Comparison of ENCODE assay signal across 34 cellular contexts in the genomic region with DNA sequence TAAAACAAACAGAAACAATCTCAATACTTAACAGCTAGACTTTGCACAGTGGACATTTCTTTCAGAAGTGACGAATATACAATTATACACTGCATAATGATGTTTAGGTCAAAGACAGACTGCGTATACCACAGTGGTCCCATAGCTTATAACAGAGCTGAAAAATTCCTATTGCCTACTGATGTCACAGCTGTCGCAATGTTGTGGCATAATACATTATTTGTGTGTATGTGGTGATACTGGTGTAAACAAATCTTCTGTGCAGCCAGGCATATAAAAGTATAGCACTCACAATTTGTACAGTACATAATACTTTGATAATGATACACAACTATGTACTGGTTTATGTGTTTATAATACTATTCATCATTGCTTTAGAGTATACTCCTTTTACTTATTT.
DNase-seq lines count a peak whose midpoint lies in the region; ATAC-seq and TF ChIP-seq lines count a peak whose summit lies in the region.
"Had no signal": no experiment of that assay in that cellular context is flagged by ENCODE, and none has a peak within 500 bp of the region (broad histone marks: within the 10 kb centered on the region; RNA-seq: fewer than 3 reads in every experiment).

No MANE protein-coding gene starts in this region.

- H4K20me1 ChIP-seq in IMR-90 (ENCODE audit: insufficient read depth, low read length) = no peaks in the 10 kb centered on the region
- no peaks in the 10 kb centered on the region for H4K20me1 ChIP-seq in osteoblast (ENCODE audit: insufficient read depth, low read length)
- H4K20me1 ChIP-seq: BLaER1; BLaER1 treated with 17β-estradiol and CSF1 and Interleukin-3, amounts not matched to agents 10 nM and 100 nM had no signal

- H2BK5ac ChIP-seq in IMR-90 (ENCODE audit: low read depth, low read length, poor library complexity, severe bottlenecking) = peak overlapping the region; percentile 47

- H2AK5ac ChIP-seq in IMR-90 (ENCODE audit: low read depth, low read length) = no peak overlapping the region

- no peaks in the 10 kb centered on the region for H3K79me1 ChIP-seq in IMR-90 (ENCODE audit: low read depth in 1 of 2, low read length in 2 of 2)

- H2AFZ ChIP-seq in IMR-90 (replicated peaks; ENCODE audit: low read length, poor library complexity) = no peak overlapping the region
- peak overlapping the region; percentile 21 for H2AFZ ChIP-seq in osteoblast (ENCODE audit: low read length)

- H3K9me1 ChIP-seq in IMR-90 (ENCODE audit: insufficient read depth, low read length) = no peaks in the 10 kb centered on the region; the same call in 1 of the 2 replicates

- no peak overlapping the region for H3K4me2 ChIP-seq in IMR-90 (ENCODE audit: low read depth, low read length)
- H3K4me2 ChIP-seq in osteoblast (ENCODE audit: insufficient read depth, low read length) = no peak overlapping the region
- H3K4me2 ChIP-seq: A549; BLaER1; BLaER1 treated with 17β-estradiol and CSF1 and Interleukin-3, amounts not matched to agents 10 nM and 100 nM had no signal

- 100% methylated on average over 1 of the region's 3 CpGs; no CpG with 5 or more reads in 1 of the 2 experiments for WGBS in IMR-90 (ENCODE audit: extremely low coverage in 2 of 2, insufficient read length in 1 of 2), 2 experiments

- H3K4ac ChIP-seq in IMR-90 (ENCODE audit: low read depth, low read length) = no peak overlapping the region

- H2BK20ac ChIP-seq in IMR-90 (ENCODE audit: low read depth, low read length) = peak overlapping the region; percentile 35; the same call in 1 of the 2 replicates

- no peaks in the 10 kb centered on the region for H3K9me3 ChIP-seq in IMR-90 (ENCODE audit: control insufficient read depth, insufficient read depth, low read length)
- no peaks in the 10 kb centered on the region for H3K9me3 ChIP-seq in osteoblast (ENCODE audit: low read depth, low read length)
- H3K9me3 ChIP-seq: A549, BE2C, Caco-2 had no signal

- no peak overlapping the region for H3K23ac ChIP-seq in IMR-90 (ENCODE audit: low read depth, low read length)

- H3K27ac ChIP-seq in IMR-90 (ENCODE audit: insufficient read depth, low read length) = no peak overlapping the region
- H3K27ac ChIP-seq in osteoblast (ENCODE audit: low read depth, low read length) = no peak overlapping the region
- H3K27ac ChIP-seq: 22Rv1; A549; BLaER1; BLaER1 treated with 17β-estradiol and CSF1 and Interleukin-3, amounts not matched to agents 10 nM and 100 nM; C4-2B had no signal

- H2BK120ac ChIP-seq in IMR-90 (ENCODE audit: low read depth, low read length) = peak overlapping the region; percentile 53; the same call in 1 of the 2 replicates

- H4K5ac ChIP-seq in IMR-90 (ENCODE audit: low read depth, low read length) = no peak overlapping the region

- peak overlapping the region; percentile 80; the same call in 1 of the 2 replicates for H3K18ac ChIP-seq in IMR-90 (ENCODE audit: low read depth, low read length)

- H3K4me3 Mint-ChIP-seq in stimulated activated effector memory CD8-positive, alpha-beta T cell treated with anti-CD3 and anti-CD28 coated beads, Interleukin-12 subunit alpha, Interleukin-12 subunit beta, amount 100 ng/mL, for 72 hours = no peak overlapping the region
- H3K4me3 Mint-ChIP-seq: B cell; CD14-positive monocyte; CD4-positive, alpha-beta memory T cell; CD4-positive, alpha-beta T cell; CD4-positive, CD25-positive, alpha-beta regulatory T cell; CD8-positive, alpha-beta memory T cell; CD8-positive, alpha-beta T cell had no signal

- TF ChIP-seq CTCF in IMR-90 (conservative IDR thresholded peaks at IDR 0.05; ENCODE audit: low read depth, low read length) = no peak
- no peak for TF ChIP-seq CTCF in osteoblast (IDR thresholded peaks at IDR 0.05; ENCODE audit: extremely low read depth, low read depth, low read length)

- TF ChIP-seq RAD21 in IMR-90 (IDR thresholded peaks at IDR 0.05; ENCODE audit: low read length) = no peak

- no peak overlapping the region for H4K91ac ChIP-seq in IMR-90 (ENCODE audit: insufficient read depth, low read depth, low read length)

- H3K36me3 ChIP-seq in IMR-90 (ENCODE audit: control insufficient read depth, insufficient read depth, low read length) = no peaks in the 10 kb centered on the region
- no peaks in the 10 kb centered on the region for H3K36me3 ChIP-seq in osteoblast (ENCODE audit: insufficient read depth, low read length)
- H3K36me3 ChIP-seq: BE2C; BLaER1; BLaER1 treated with 17β-estradiol and CSF1 and Interleukin-3, amounts not matched to agents 10 nM and 100 nM had no signal

- peaks cover 3% of the 10 kb centered on the region for H3K9me3 Mint-ChIP-seq in stimulated activated effector memory CD8-positive, alpha-beta T cell treated with anti-CD3 and anti-CD28 coated beads, Interleukin-12 subunit alpha, Interleukin-12 subunit beta, amount 100 ng/mL, for 72 hours

- ATAC-seq in IMR-90 (ENCODE audit: low read depth) (no peak; the same call in 1 of the 2 replicates), esophagus mucosa (no peak)
- ATAC-seq in stimulated activated effector memory CD8-positive, alpha-beta T cell treated with anti-CD3 and anti-CD28 coated beads, Interleukin-12 subunit alpha, Interleukin-12 subunit beta, amount 100 ng/mL, for 72 hours = no peak
- ATAC-seq: A549; CD8-positive, alpha-beta T cell had no signal

- H3K4me3 ChIP-seq in IMR-90 (ENCODE audit: insufficient read depth, low read depth, low read length) (no peak overlapping the region), osteoblast (ENCODE audit: insufficient read depth, low read length) (no peak overlapping the region)
- H3K4me3 ChIP-seq: A549; BLaER1; BLaER1 treated with 17β-estradiol and CSF1 and Interleukin-3, amounts not matched to agents 10 nM and 100 nM had no signal

- CTCF ChIA-PET in IMR-90 (lab: Yijun Ruan, JAX) = interaction anchor here (1.1 to 1.4 kb wide), 2 partner anchors 116 to 202 kb away, joined by 3 read pairs; a partner anchor contains a TSS

- H2BK15ac ChIP-seq in IMR-90 (ENCODE audit: low read depth, low read length) = no peak overlapping the region

- no peaks in the 10 kb centered on the region for H3K4me1 Mint-ChIP-seq in stimulated activated effector memory CD8-positive, alpha-beta T cell treated with anti-CD3 and anti-CD28 coated beads, Interleukin-12 subunit alpha, Interleukin-12 subunit beta, amount 100 ng/mL, for 72 hours
- H3K4me1 Mint-ChIP-seq: B cell; CD14-positive monocyte; CD4-positive, alpha-beta memory T cell; CD4-positive, CD25-positive, alpha-beta regulatory T cell; CD8-positive, alpha-beta memory T cell had no signal

- H3K27ac Mint-ChIP-seq in stimulated activated effector memory CD8-positive, alpha-beta T cell treated with anti-CD3 and anti-CD28 coated beads, Interleukin-12 subunit alpha, Interleukin-12 subunit beta, amount 100 ng/mL, for 72 hours = no peak overlapping the region
- H3K27ac Mint-ChIP-seq: B cell; CD14-positive monocyte; CD4-positive, alpha-beta memory T cell; CD4-positive, alpha-beta T cell; CD4-positive, CD25-positive, alpha-beta regulatory T cell; CD8-positive, alpha-beta memory T cell; CD8-positive, alpha-beta T cell had no signal

- BruUV-seq in IMR-90 (replicated peaks; lab: Mats Ljungman, UMichigan) = no TSS peak

- DNase-seq in H4 (ENCODE audit: low spot score) (peak; percentile 7), IMR-90 (no peak), fibroblast of peridontal ligament (ENCODE audit: extremely low read depth) (peak; percentile 52), osteoblast (ENCODE audit: insufficient read length, low spot score, missing footprints) (no peak), GM03348 (ENCODE audit: low spot score) (no peak), NCI-H524 (lab: John Stamatoyannopoulos, UW) (no peak)
- DNase-seq in stimulated activated effector memory CD8-positive, alpha-beta T cell treated with anti-CD3 and anti-CD28 coated beads, Interleukin-12 subunit alpha, Interleukin-12 subunit beta, amount 100 ng/mL, for 72 hours (ENCODE audit: low spot score in 2 of 2) = no peak
- DNase-seq: 8988T; ACHN; AML-193; BE2C; C1 segment of cervical spinal cord; Caco-2; Calu3; CD4-positive, alpha-beta memory T cell; CD4-positive, alpha-beta T cell; CD4-positive, CD25-positive, alpha-beta regulatory T cell; CD8-positive, alpha-beta memory T cell; CD8-positive, alpha-beta T cell; COR-L47; DMS 273 treated with DMSO at 0.1 percent for 48 hours; DMS153; DMS53; DMS79; DMS79 treated with DMSO at 0.1 percent for 48 hours; DND-41 had no signal

- no peak for TF ChIP-seq POLR2A in IMR-90 (IDR thresholded peaks at IDR 0.05; ENCODE audit: low read depth, low read length)

- H3K4me1 ChIP-seq in IMR-90 (ENCODE audit: control insufficient read depth, insufficient read depth, low read length) (peaks cover 12% of the 10 kb centered on the region), osteoblast (ENCODE audit: insufficient read depth, low read length) (no peaks in the 10 kb centered on the region)
- H3K4me1 ChIP-seq: A549; BE2C; BLaER1; BLaER1 treated with 17β-estradiol and CSF1 and Interleukin-3, amounts not matched to agents 10 nM and 100 nM; Caco-2 had no signal

- H3K79me2 ChIP-seq in osteoblast (ENCODE audit: insufficient read depth, low read length) = no peaks in the 10 kb centered on the region

- 0 out of 2 replicates have a peak overlapping the region, but pooled peaks have one; percentile 9 for H3K14ac ChIP-seq in IMR-90 (replicated peaks; ENCODE audit: low read depth, low read length)

- no peaks in the 10 kb centered on the region for H3K27me3 ChIP-seq in IMR-90 (ENCODE audit: control insufficient read depth, insufficient read depth, low read length)
- H3K27me3 ChIP-seq in osteoblast (ENCODE audit: insufficient read depth, low read length) = no peaks in the 10 kb centered on the region
- H3K27me3 ChIP-seq: BE2C; BLaER1; BLaER1 treated with 17β-estradiol and CSF1 and Interleukin-3, amounts not matched to agents 10 nM and 100 nM had no signal

- no peak overlapping the region for H3K9ac ChIP-seq in IMR-90 (ENCODE audit: low read depth, low read length)
- H3K9ac ChIP-seq: BLaER1; BLaER1 treated with 17β-estradiol and CSF1 and Interleukin-3, amounts not matched to agents 10 nM and 100 nM had no signal

- H3K56ac ChIP-seq in IMR-90 (ENCODE audit: extremely low read depth, insufficient read depth, low read length) = no peak overlapping the region

- H4K8ac ChIP-seq in IMR-90 (ENCODE audit: low read depth in 2 of 2, low read length in 2 of 2) = no peak overlapping the region

- in situ Hi-C loops in IMR-90 (cut with MboI; ENCODE audit: low sequenced_read_pairs) = no loop called here

- intact Hi-C loops in IMR-90 (cut with micrococcal nuclease) = loop anchor here (10.0 kb wide), 1 partner anchor 312 kb away; no protein-coding TSS in a partner anchor

- POLR2A ChIA-PET in IMR-90 (lab: Charles Lee; ENCODE audit: unreplicated experiment) = no interaction called here

- no peaks in the 10 kb centered on the region for H3K36me3 Mint-ChIP-seq in stimulated activated effector memory CD8-positive, alpha-beta T cell treated with anti-CD3 and anti-CD28 coated beads, Interleukin-12 subunit alpha, Interleukin-12 subunit beta, amount 100 ng/mL, for 72 hours
- H3K36me3 Mint-ChIP-seq: CD14-positive monocyte; CD4-positive, alpha-beta memory T cell; CD4-positive, CD25-positive, alpha-beta regulatory T cell; CD8-positive, alpha-beta T cell had no signal

- H2AK9ac ChIP-seq in IMR-90 (replicated peaks; ENCODE audit: low read depth, low read length, poor library complexity) = no peak overlapping the region

- dilution Hi-C loops in IMR-90 (cut with HindIII; ENCODE audit: low sequenced_read_pairs, unreplicated experiment) = no loop called here

TF ChIP-seq in IMR-90, 13 proteins besides CTCF, POLR2A, EP300 and RAD21 (continues in another document):
- TF ChIP-seq MAZ (IDR thresholded peaks at IDR 0.05; ENCODE audit: borderline replicate concordance, low read depth, low read length) = no peak

Comparison
In these comparisons a context has a peak if more than half of its experiments do, and no peak if none do; other contexts are left out.
1. DNase-seq: peak in H4 (single experiment) and fibroblast of peridontal ligament (single experiment); none in IMR-90 (single experiment), osteoblast (single experiment), GM03348 (single experiment), NCI-H524 (0 of 2) and stimulated activated effector memory CD8-positive, alpha-beta T cell treated with anti-CD3 and anti-CD28 coated beads, Interleukin-12 subunit alpha, Interleukin-12 subunit beta, amount 100 ng/mL, for 72 hours (0 of 2).